8 cellular contexts compared by ENCODE assay signal in the genomic region with DNA sequence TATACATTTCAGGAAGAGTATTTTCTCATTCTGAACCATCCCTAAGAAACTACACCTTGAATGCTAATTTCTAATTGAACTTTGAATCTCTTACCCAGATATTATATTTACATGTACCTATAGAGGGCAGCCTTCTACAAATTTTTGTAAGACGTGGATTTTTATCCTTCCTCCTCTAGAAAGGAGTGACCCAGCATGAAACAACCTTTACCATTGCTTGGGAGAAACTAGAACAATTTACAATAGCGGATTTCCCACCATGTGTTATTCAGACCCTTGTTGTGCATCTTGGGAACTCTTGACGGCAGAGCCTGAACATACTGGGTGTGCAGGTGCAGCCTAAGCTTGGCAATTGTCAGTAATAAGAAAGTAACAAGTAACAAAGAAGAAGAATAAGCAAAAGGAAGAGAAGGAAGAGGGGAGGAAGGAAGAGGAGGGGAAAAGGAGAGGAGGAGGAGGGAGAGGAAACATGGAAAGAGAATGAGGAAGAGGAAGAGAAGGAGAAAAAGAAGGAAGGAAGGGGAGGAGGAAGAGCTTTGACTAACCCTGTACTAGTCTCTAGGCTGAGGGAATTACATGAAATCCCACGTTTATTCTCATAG. TPM values are rescaled to one million over a fixed set of nuclear protein-coding genes. Genes with fewer than 3 reads are reported as not detected.
DNase-seq lines count a peak whose midpoint lies in the region; ATAC-seq, FAIRE-seq and TF ChIP-seq lines count a peak whose summit lies in the region.

No MANE protein-coding gene starts in this region.

- H3K4me3 ChIP-seq in bronchial epithelial cell (ENCODE audit: low read depth, low read length) = no peak overlapping the region
- no peak overlapping the region for H3K4me3 ChIP-seq in upper lobe of left lung

- H3K9me3 ChIP-seq in upper lobe of left lung = no peaks in the 10 kb centered on the region

- POLR2A ChIA-PET in activated naive CD8-positive, alpha-beta T cell treated with anti-CD3 and anti-CD28 coated beads, Interleukin-2, amount 10 ng/mL, durations not matched to agents 7 days and 5 days (lab: Charles Lee) = no interaction called here

- H3K27me3 ChIP-seq in bronchial epithelial cell (ENCODE audit: control insufficient read depth, insufficient read depth, low read length) (no peaks in the 10 kb centered on the region), upper lobe of left lung (no peaks in the 10 kb centered on the region)

- H3K27ac Mint-ChIP-seq in activated naive CD8-positive, alpha-beta T cell treated with anti-CD3 and anti-CD28 coated beads, Interleukin-2, amount 10 ng/mL, durations not matched to agents 7 days and 5 days = no peak overlapping the region
- H3K27ac Mint-ChIP-seq in activated naive CD8-positive, alpha-beta T cell treated with anti-CD3 and anti-CD28 coated beads for 36 hours = no peak overlapping the region

- no peak for TF ChIP-seq POLR2A in upper lobe of left lung (IDR thresholded peaks at IDR 0.05)

- no peak for DNase-seq in activated naive CD8-positive, alpha-beta T cell treated with anti-CD3 and anti-CD28 coated beads, Interleukin-2, amount 10 ng/mL, durations not matched to agents 7 days and 5 days
- DNase-seq in activated naive CD8-positive, alpha-beta T cell treated with anti-CD3 and anti-CD28 coated beads for 36 hours = no peak
- DNase-seq in NCI-H82 (lab: John Stamatoyannopoulos, UW) (peak; percentile 35), bronchial epithelial cell (ENCODE audit: low read depth) (peak; percentile 60), kidney tubule cell (ENCODE audit: low spot score) (peak; percentile 77), upper lobe of left lung (no peak)
- DNase-seq in activated CD4-positive, alpha-beta T cell treated with anti-CD3 and anti-CD28 coated beads, Interleukin-2, amount 50 U/mL, for 4 hours = no peak

- no peak for TF ChIP-seq EP300 in upper lobe of left lung (IDR thresholded peaks at IDR 0.05)

- no peak for FAIRE-seq in bronchial epithelial cell (lab: Jason Lieb, UNC)

- no peaks in the 10 kb centered on the region for H3K4me1 ChIP-seq in upper lobe of left lung

- H3K36me3 Mint-ChIP-seq in activated naive CD8-positive, alpha-beta T cell treated with anti-CD3 and anti-CD28 coated beads, Interleukin-2, amount 10 ng/mL, durations not matched to agents 7 days and 5 days = no peaks in the 10 kb centered on the region
- H3K36me3 Mint-ChIP-seq in activated naive CD8-positive, alpha-beta T cell treated with anti-CD3 and anti-CD28 coated beads for 36 hours = no peaks in the 10 kb centered on the region

- H3K27me3 Mint-ChIP-seq in activated naive CD8-positive, alpha-beta T cell treated with anti-CD3 and anti-CD28 coated beads, Interleukin-2, amount 10 ng/mL, durations not matched to agents 7 days and 5 days = peaks cover 12% of the 10 kb centered on the region
- H3K27me3 Mint-ChIP-seq in activated naive CD8-positive, alpha-beta T cell treated with anti-CD3 and anti-CD28 coated beads for 36 hours = peaks cover 7% of the 10 kb centered on the region

- peak; percentile 47 for ATAC-seq in activated naive CD8-positive, alpha-beta T cell treated with anti-CD3 and anti-CD28 coated beads, Interleukin-2, amount 10 ng/mL, durations not matched to agents 7 days and 5 days (ENCODE audit: low read depth)
- peak; percentile 78 for ATAC-seq in HG02943 (IDR thresholded peaks at IDR 0.05; ENCODE audit: low read depth, unreplicated experiment)
- ATAC-seq in upper lobe of left lung (ENCODE audit: low FRiP score in 2 of 2) = peak; percentile 73 to 93

- H3K36me3 ChIP-seq in bronchial epithelial cell (ENCODE audit: control insufficient read depth, insufficient read depth, low read length) = no peaks in the 10 kb centered on the region
- H3K36me3 ChIP-seq in upper lobe of left lung = no peaks in the 10 kb centered on the region

- 2 to 6% methylated on average over 4 of the region's 4 CpGs for WGBS in upper lobe of left lung, 2 donors

- H3K27ac ChIP-seq in upper lobe of left lung = no peak overlapping the region

- peak overlapping the region; percentile 39 for H3K4me3 Mint-ChIP-seq in activated naive CD8-positive, alpha-beta T cell treated with anti-CD3 and anti-CD28 coated beads, Interleukin-2, amount 10 ng/mL, durations not matched to agents 7 days and 5 days
- no peak overlapping the region for H3K4me3 Mint-ChIP-seq in activated naive CD8-positive, alpha-beta T cell treated with anti-CD3 and anti-CD28 coated beads for 36 hours

- H3K9me3 Mint-ChIP-seq in activated naive CD8-positive, alpha-beta T cell treated with anti-CD3 and anti-CD28 coated beads, Interleukin-2, amount 10 ng/mL, durations not matched to agents 7 days and 5 days = no peaks in the 10 kb centered on the region
- H3K9me3 Mint-ChIP-seq in activated naive CD8-positive, alpha-beta T cell treated with anti-CD3 and anti-CD28 coated beads for 36 hours = no peaks in the 10 kb centered on the region

- TF ChIP-seq CTCF in bronchial epithelial cell (IDR thresholded peaks at IDR 0.05; ENCODE audit: insufficient read depth, low read length, severe bottlenecking) (peak; percentile 31), upper lobe of left lung (IDR thresholded peaks at IDR 0.05) (peak in 5 of 6 experiments; percentile 18 to 64 (median 57))

- peaks cover 6% of the 10 kb centered on the region for H3K4me1 Mint-ChIP-seq in activated naive CD8-positive, alpha-beta T cell treated with anti-CD3 and anti-CD28 coated beads, Interleukin-2, amount 10 ng/mL, durations not matched to agents 7 days and 5 days
- no peaks in the 10 kb centered on the region for H3K4me1 Mint-ChIP-seq in activated naive CD8-positive, alpha-beta T cell treated with anti-CD3 and anti-CD28 coated beads for 36 hours

RNA-seq across cellular contexts. Expression of a gene that starts 10.8 kb away (rescaled TPM):
- not detected for total RNA-seq in activated naive CD8-positive, alpha-beta T cell treated with anti-CD3 and anti-CD28 coated beads, Interleukin-2, amount 10 ng/mL, durations not matched to agents 7 days and 5 days
- not detected for total RNA-seq in activated naive CD8-positive, alpha-beta T cell treated with anti-CD3 and anti-CD28 coated beads for 36 hours
- not detected in 2 replicates for total RNA-seq in bronchial epithelial cell
- total RNA-seq in upper lobe of left lung = not detected

RNA-seq across cellular contexts. Expression of a gene that starts 44.1 kb away (rescaled TPM):
- total RNA-seq in activated naive CD8-positive, alpha-beta T cell treated with anti-CD3 and anti-CD28 coated beads, Interleukin-2, amount 10 ng/mL, durations not matched to agents 7 days and 5 days = not detected
- not detected for total RNA-seq in activated naive CD8-positive, alpha-beta T cell treated with anti-CD3 and anti-CD28 coated beads for 36 hours
- total RNA-seq in bronchial epithelial cell (0.13 TPM in 1 of 2 replicates, not detected in the other), upper lobe of left lung (1 to 10 TPM in 5 of 6 donors, under 1 TPM in 1; 0.67 to 9.4 (median 4.7) TPM)

RNA-seq across cellular contexts. Expression of a gene that starts 45.7 kb away (rescaled TPM):
- total RNA-seq in activated naive CD8-positive, alpha-beta T cell treated with anti-CD3 and anti-CD28 coated beads, Interleukin-2, amount 10 ng/mL, durations not matched to agents 7 days and 5 days = not detected
- not detected for total RNA-seq in activated naive CD8-positive, alpha-beta T cell treated with anti-CD3 and anti-CD28 coated beads for 36 hours
- total RNA-seq in bronchial epithelial cell (not detected in 2 replicates), upper lobe of left lung (not detected)

Comparison
In these comparisons a context has a peak if more than half of its experiments do, and no peak if none do; other contexts are left out.
1. DNase-seq: peak in NCI-H82 (single experiment), bronchial epithelial cell (single experiment) and kidney tubule cell (single experiment); none in activated naive CD8-positive, alpha-beta T cell treated with anti-CD3 and anti-CD28 coated beads, Interleukin-2, amount 10 ng/mL, durations not matched to agents 7 days and 5 days (single experiment), activated naive CD8-positive, alpha-beta T cell treated with anti-CD3 and anti-CD28 coated beads for 36 hours (single experiment), upper lobe of left lung (0 of 2) and activated CD4-positive, alpha-beta T cell treated with anti-CD3 and anti-CD28 coated beads, Interleukin-2, amount 50 U/mL, for 4 hours (0 of 2).
2. Peak in every context shown above with its lines, with median percentiles within 50 percentile points of each other: ATAC-seq.